ENCODE assay signal across 20 cellular contexts in the genomic region with DNA sequence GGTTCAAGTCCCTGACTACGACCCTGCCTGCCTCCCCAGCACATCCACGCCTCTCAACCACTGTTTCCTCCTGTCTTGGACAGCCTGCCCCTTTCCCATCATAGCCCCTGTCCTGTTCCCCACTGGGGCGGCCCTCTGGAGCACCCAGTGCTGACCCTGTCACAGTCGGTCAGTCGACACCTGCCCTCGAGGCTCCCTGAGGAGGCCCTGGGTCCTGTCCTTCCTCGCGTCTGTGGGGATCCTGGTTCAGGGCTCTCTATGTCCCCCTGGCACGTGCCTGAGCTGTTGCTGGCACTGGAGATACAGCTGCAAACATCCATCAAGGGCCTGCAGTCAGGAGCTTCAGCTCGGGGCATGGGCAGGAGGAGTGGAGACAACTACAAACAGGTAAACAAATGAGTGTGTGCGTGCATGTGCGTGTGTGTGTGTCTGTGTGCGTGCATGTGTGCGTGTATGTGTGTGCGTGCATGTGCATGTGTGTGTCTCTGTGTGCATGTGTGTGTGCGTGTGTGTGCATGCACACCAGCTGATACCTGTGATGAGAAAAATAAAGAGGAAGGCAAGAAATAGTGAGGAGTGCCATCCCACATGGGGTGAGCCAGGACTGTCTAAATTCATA.
"Had no signal": no experiment of that assay in that cellular context is flagged by ENCODE, and none has a peak within 500 bp of the region (broad histone marks: within the 10 kb centered on the region; RNA-seq: fewer than 3 reads in every experiment).

No MANE protein-coding gene starts in this region.

- DNase-seq: activated CD4-positive, alpha-beta T cell treated with anti-CD3 and anti-CD28 coated beads, Interleukin-2, amount 50 U/mL, for 48 hours; activated gamma-delta T cell; activated naive CD4-positive, alpha-beta T cell treated with anti-CD3 and anti-CD28 coated beads, Interleukin-2, amount 50 U/mL, for 16 hours; activated T-cell treated with anti-CD3 and anti-CD28 coated beads, Interleukin-2, amount 50 U/mL, for 72 hours; adrenal gland; cerebellar nuclear complex; kidney; lower lobe of right lung; mesendoderm; naive thymus-derived CD4-positive, alpha-beta T cell; spleen; stimulated activated CD4-positive, alpha-beta T cell treated with anti-CD3 and anti-CD28 coated beads, Interleukin-4, amount 100 ng/mL, for 1 hour; stimulated activated naive CD4-positive, alpha-beta T cell treated with Interleukin-2 at 50 U/mL for 16 hours; T-helper 9 cell; thyroid gland; uterus had no signal

- H3K4me2 ChIP-seq: neural progenitor cell had no signal

- H3K27ac Mint-ChIP-seq: activated T-cell treated with anti-CD3 and anti-CD28 coated beads, Interleukin-2, amount 50 U/mL, for 72 hours; naive thymus-derived CD4-positive, alpha-beta T cell; neural progenitor cell had no signal

- H3K4me1 ChIP-seq: adrenal gland, breast epithelium, lower lobe of right lung, neural progenitor cell, prostate gland, right atrium auricular region, spleen, thyroid gland, uterus had no signal

- H3K36me3 ChIP-seq: adrenal gland, breast epithelium, lower lobe of right lung, neural progenitor cell, prostate gland, right atrium auricular region, spleen, thyroid gland, uterus had no signal

- H3K4me3 ChIP-seq: adrenal gland, breast epithelium, lower lobe of right lung, neural progenitor cell, prostate gland, right atrium auricular region, spleen, thyroid gland, uterus had no signal

- H3K36me3 Mint-ChIP-seq: naive thymus-derived CD4-positive, alpha-beta T cell; neural progenitor cell had no signal

- H3K9me3 Mint-ChIP-seq: neural progenitor cell had no signal

- H2AFZ ChIP-seq: neural progenitor cell had no signal

- H3K9me3 ChIP-seq: adrenal gland, breast epithelium, lower lobe of right lung, prostate gland, right atrium auricular region, spleen, thyroid gland, uterus had no signal

- H3K27ac ChIP-seq: adrenal gland, breast epithelium, lower lobe of right lung, neural progenitor cell, prostate gland, right atrium auricular region, spleen, thyroid gland, uterus had no signal

- ATAC-seq: activated T-cell treated with anti-CD3 and anti-CD28 coated beads, Interleukin-2, amount 50 U/mL, for 72 hours; lower lobe of right lung; naive thymus-derived CD4-positive, alpha-beta T cell had no signal

- H3K4me1 Mint-ChIP-seq: naive thymus-derived CD4-positive, alpha-beta T cell; neural progenitor cell had no signal

- H3K27me3 ChIP-seq: neural progenitor cell, right atrium auricular region, thyroid gland, uterus had no signal

- H3K4me3 Mint-ChIP-seq: activated T-cell treated with anti-CD3 and anti-CD28 coated beads, Interleukin-2, amount 50 U/mL, for 72 hours; naive thymus-derived CD4-positive, alpha-beta T cell; neural progenitor cell had no signal

- H3K9ac ChIP-seq: neural progenitor cell had no signal
